Comparison of ENCODE assay signal across 8 cellular contexts in the genomic region with DNA sequence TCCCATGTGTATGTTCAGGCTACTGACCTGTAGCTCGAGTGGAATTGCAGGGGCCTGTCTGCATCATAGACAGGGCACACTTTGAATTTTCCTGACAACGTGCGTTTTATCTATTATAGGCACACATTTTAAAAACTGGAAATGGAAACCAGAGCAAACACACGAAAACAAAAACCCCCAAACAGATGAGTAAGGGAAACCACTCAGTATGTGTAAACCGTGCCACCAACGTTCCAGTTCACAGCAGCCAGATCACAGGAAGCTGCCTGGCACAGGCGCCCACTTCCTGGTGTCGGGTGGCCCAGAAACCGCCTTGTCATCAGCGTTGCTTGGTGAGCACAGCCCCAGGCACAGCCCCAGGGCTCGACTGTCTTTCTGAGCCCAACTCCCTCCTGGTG. TPM values are rescaled to one million over a fixed set of nuclear protein-coding genes. Genes with fewer than 3 reads are reported as not detected.
DNase-seq lines count a peak whose midpoint lies in the region; ATAC-seq and TF ChIP-seq lines count a peak whose summit lies in the region.

No MANE protein-coding gene starts in this region.

- peak; percentile 92 for ATAC-seq in GM18498 (IDR thresholded peaks at IDR 0.05; ENCODE audit: unreplicated experiment)
- ATAC-seq in HCT116, result peak; percentile 23
- ATAC-seq in activated CD4-positive, alpha-beta T cell treated with anti-CD3 and anti-CD28 coated beads for 36 hours, result peak; percentile 97

- intact Hi-C loops in HCT116 (cut with micrococcal nuclease), result no loop called here
- intact Hi-C loops in activated CD4-positive, alpha-beta T cell treated with anti-CD3 and anti-CD28 coated beads for 36 hours (cut with DNase I, micrococcal nuclease), result loop anchor here (1.0 to 10.0 kb wide), 7 partner anchors 38 to 522 kb away; a partner anchor contains a TSS
- intact Hi-C loops in dendritic cell treated with granulocyte-macrophage colony-stimulating factor and Interleukin-4, amounts not matched to agents 40 ng/mL and 50 ng/mL, for 4 days (cut with micrococcal nuclease), result loop anchor here (1.0 kb wide), 3 partner anchors 16 to 34 kb away; no protein-coding TSS in a partner anchor

- H3K4me3 ChIP-seq in HCT116 (replicated peaks in 1 of 2; ENCODE audit: low read depth in 1 of 2, low read length in 2 of 2), result no peak overlapping the region

- H3K79me2 ChIP-seq in HCT116 (ENCODE audit: insufficient read depth, low read length), result no peaks in the 10 kb centered on the region

- RAD21 ChIA-PET in HCT116 (lab: Charles Lee; ENCODE audit: low non-redundant PET in 1 of 2, low total read pairs in 2 of 2, uncharacterized antibody in 2 of 2, unreplicated experiment in 2 of 2), result no interaction called here

- no peaks in the 10 kb centered on the region for H3K36me3 Mint-ChIP-seq in activated CD4-positive, alpha-beta T cell treated with anti-CD3 and anti-CD28 coated beads for 36 hours (ENCODE audit: low read depth)
- no peaks in the 10 kb centered on the region for H3K36me3 Mint-ChIP-seq in dendritic cell treated with granulocyte-macrophage colony-stimulating factor and Interleukin-4, amounts not matched to agents 40 ng/mL and 50 ng/mL, for 4 days (ENCODE audit: low read depth)
- H3K36me3 Mint-ChIP-seq in osteocyte (ENCODE audit: unreplicated experiment), result no peaks in the 10 kb centered on the region

- H4K20me1 ChIP-seq in HCT116 (ENCODE audit: insufficient read depth), result no peaks in the 10 kb centered on the region

- no peaks in the 10 kb centered on the region for H3K9me2 ChIP-seq in HCT116 (ENCODE audit: insufficient read depth)

- CTCF ChIA-PET in HCT116 (lab: Charles Lee), result no interaction called here
- CTCF ChIA-PET in activated CD4-positive, alpha-beta T cell treated with anti-CD3 and anti-CD28 coated beads for 36 hours (lab: Charles Lee), result interaction anchor here (0.6 to 1.8 kb wide), 6 partner anchors 21 to 63 kb away, joined by 3 to 5 read pairs (median 3); a partner anchor contains a TSS

- peak overlapping the region; percentile 52 for H3K4me2 ChIP-seq in HCT116 (ENCODE audit: low read length)

- no peaks in the 10 kb centered on the region for H3K36me3 ChIP-seq in HCT116 (ENCODE audit: control insufficient read depth in 1 of 2, insufficient read depth in 2 of 2, low read length in 2 of 2)

- no peak overlapping the region for H2AFZ ChIP-seq in HCT116 (ENCODE audit: low read depth, low read length, poor library complexity, severe bottlenecking)

- H3K9ac ChIP-seq in HCT116 (ENCODE audit: low read length), result peak overlapping the region; percentile 29

- H3K9me3 Mint-ChIP-seq in activated CD4-positive, alpha-beta T cell treated with anti-CD3 and anti-CD28 coated beads for 36 hours (ENCODE audit: low read depth), result no peaks in the 10 kb centered on the region
- no peaks in the 10 kb centered on the region for H3K9me3 Mint-ChIP-seq in dendritic cell treated with granulocyte-macrophage colony-stimulating factor and Interleukin-4, amounts not matched to agents 40 ng/mL and 50 ng/mL, for 4 days
- no peaks in the 10 kb centered on the region for H3K9me3 Mint-ChIP-seq in osteocyte (ENCODE audit: unreplicated experiment)

- no peaks in the 10 kb centered on the region for H3K27me3 ChIP-seq in HCT116 (ENCODE audit: insufficient read depth, low read length)

- BruUV-seq in HCT116 (replicated peaks; lab: Mats Ljungman, UMichigan), result no TSS peak

- H3K27ac ChIP-seq in HCT116 (ENCODE audit: low read depth, low read length), result peak overlapping the region; percentile 29

- H3K4me3 Mint-ChIP-seq in activated CD4-positive, alpha-beta T cell treated with anti-CD3 and anti-CD28 coated beads for 36 hours, result peak overlapping the region; percentile 42
- H3K4me3 Mint-ChIP-seq in dendritic cell treated with granulocyte-macrophage colony-stimulating factor and Interleukin-4, amounts not matched to agents 40 ng/mL and 50 ng/mL, for 4 days, result peak overlapping the region; percentile 44
- no peak overlapping the region for H3K4me3 Mint-ChIP-seq in osteocyte (ENCODE audit: unreplicated experiment)

- peaks cover 27 to 67% of the 10 kb centered on the region in 2 experiments for H3K4me1 ChIP-seq in HCT116 (ENCODE audit: control insufficient read depth in 1 of 2, insufficient read depth in 2 of 2, low read length in 2 of 2)

- peaks cover 46% of the 10 kb centered on the region for H3K4me1 Mint-ChIP-seq in activated CD4-positive, alpha-beta T cell treated with anti-CD3 and anti-CD28 coated beads for 36 hours
- peaks cover 68% of the 10 kb centered on the region for H3K4me1 Mint-ChIP-seq in dendritic cell treated with granulocyte-macrophage colony-stimulating factor and Interleukin-4, amounts not matched to agents 40 ng/mL and 50 ng/mL, for 4 days (ENCODE audit: low read depth)
- peaks cover 15% of the 10 kb centered on the region for H3K4me1 Mint-ChIP-seq in osteocyte (ENCODE audit: unreplicated experiment)

- peak overlapping the region; percentile 93 for H3K27ac Mint-ChIP-seq in activated CD4-positive, alpha-beta T cell treated with anti-CD3 and anti-CD28 coated beads for 36 hours
- H3K27ac Mint-ChIP-seq in dendritic cell treated with granulocyte-macrophage colony-stimulating factor and Interleukin-4, amounts not matched to agents 40 ng/mL and 50 ng/mL, for 4 days, result peak overlapping the region; percentile 97
- H3K27ac Mint-ChIP-seq in osteocyte (ENCODE audit: unreplicated experiment), result peak overlapping the region; percentile 82

- no peak for TF ChIP-seq POLR2A in HCT116 (IDR thresholded peaks at IDR 0.05; ENCODE audit: borderline replicate concordance, extremely low read depth, insufficient read depth, insufficient read length)

- TF ChIP-seq CTCF in HCT116 (IDR thresholded peaks at IDR 0.05 in 2 of 3, conservative IDR thresholded peaks at IDR 0.05 in 1 of 3; ENCODE audit: borderline replicate concordance in 1 of 3, insufficient read depth in 1 of 3, low read depth in 2 of 3, low read length in 2 of 3) (no peak), osteocyte (IDR thresholded peaks at IDR 0.05) (no peak)

- no peaks in the 10 kb centered on the region for H3K27me3 Mint-ChIP-seq in activated CD4-positive, alpha-beta T cell treated with anti-CD3 and anti-CD28 coated beads for 36 hours
- no peaks in the 10 kb centered on the region for H3K27me3 Mint-ChIP-seq in dendritic cell treated with granulocyte-macrophage colony-stimulating factor and Interleukin-4, amounts not matched to agents 40 ng/mL and 50 ng/mL, for 4 days
- H3K27me3 Mint-ChIP-seq in osteocyte (ENCODE audit: unreplicated experiment), result no peaks in the 10 kb centered on the region

- POLR2A ChIA-PET in HCT116 (lab: Charles Lee), result no interaction called here
- POLR2A ChIA-PET in activated CD4-positive, alpha-beta T cell treated with anti-CD3 and anti-CD28 coated beads for 36 hours (lab: Charles Lee), result interaction anchor here (1.0 to 1.2 kb wide), 3 partner anchors 16 to 351 kb away, joined by 5 to 12 read pairs (median 7); a partner anchor contains a TSS

- TF ChIP-seq RAD21 in HCT116 (IDR thresholded peaks at IDR 0.05; ENCODE audit: low read depth), result no peak

- no peaks in the 10 kb centered on the region for H3K9me3 ChIP-seq in HCT116 (ENCODE audit: control insufficient read depth in 1 of 2, insufficient read depth in 1 of 2, low read depth in 1 of 2, low read length in 2 of 2)

- DNase-seq in HCT116 (ENCODE audit: low read depth, low spot score), result no peak
- peak; percentile 85 for DNase-seq in NAMALWA (ENCODE audit: low spot score)
- DNase-seq in activated CD4-positive, alpha-beta T cell treated with anti-CD3 and anti-CD28 coated beads for 36 hours, result peak; percentile 95
- no peak for DNase-seq in osteocyte (ENCODE audit: extremely low spot score, unreplicated experiment)
- DNase-seq in ureter (ENCODE audit: low spot score), result peak; percentile 80
- no peak for DNase-seq in OCI-M2 (lab: John Stamatoyannopoulos, UW; ENCODE audit: unreplicated experiment)

TF ChIP-seq in HCT116, 20 proteins besides CTCF, POLR2A, EP300 and RAD21:
- TF ChIP-seq, protein P1, sequence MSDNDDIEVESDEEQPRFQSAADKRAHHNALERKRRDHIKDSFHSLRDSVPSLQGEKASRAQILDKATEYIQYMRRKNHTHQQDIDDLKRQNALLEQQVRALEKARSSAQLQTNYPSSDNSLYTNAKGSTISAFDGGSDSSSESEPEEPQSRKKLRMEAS (IDR thresholded peaks at IDR 0.05), result peak; percentile 37; the same call in 1 of the 2 replicates
- no peak for TF ChIP-seq EZH2phosphoT487 (IDR thresholded peaks at IDR 0.05; ENCODE audit: borderline replicate concordance)

RNA-seq across cellular contexts. Expression of a gene that starts 34.5 kb away (rescaled TPM):
- 82.5 TPM for total RNA-seq in HCT116 (2021; ENCODE audit: unreplicated experiment)
- 49.6 and 52.8 TPM in 2 replicates for polyA plus RNA-seq in HCT116 (2012)
- total RNA-seq in activated CD4-positive, alpha-beta T cell treated with anti-CD3 and anti-CD28 coated beads for 36 hours, result 10 to 100 TPM; 89.9 to 92.9 TPM
- total RNA-seq in osteocyte, result 111 and 112 TPM in 2 replicates
- 103 TPM for total RNA-seq in ureter

Comparison
In these comparisons a context has a peak if more than half of its experiments do, and no peak if none do; other contexts are left out.
1. ATAC-seq: peak in every context shown above with its lines; median percentile 97 in activated CD4-positive, alpha-beta T cell treated with anti-CD3 and anti-CD28 coated beads for 36 hours; 92 in GM18498; 23 in HCT116.
2. DNase-seq: peak in NAMALWA (single experiment), activated CD4-positive, alpha-beta T cell treated with anti-CD3 and anti-CD28 coated beads for 36 hours (single experiment) and ureter (single experiment); none in HCT116 (single experiment), osteocyte (single experiment) and OCI-M2 (single experiment).
3. Peak in every context shown above with its lines, with median percentiles within 50 percentile points of each other: H3K27ac Mint-ChIP-seq.